Comparison of ENCODE assay signal across 25 cellular contexts in genomic region chr18:60965856-60966255, GRCh38.
"Had no signal": no experiment of that assay in that cellular context is flagged by ENCODE, and none has a peak within 500 bp of the region (broad histone marks: within the 10 kb centered on the region; RNA-seq: fewer than 3 reads in every experiment).

No MANE protein-coding gene starts in this region.

- H3K79me2 ChIP-seq: hepatocyte had no signal

- DNase-seq: activated CD4-positive, alpha-beta T cell treated with anti-CD3 and anti-CD28 coated beads for 4 hours; activated CD4-positive, alpha-beta T cell treated with anti-CD3 and anti-CD28 coated beads, Interleukin-2, amount 50 U/mL, for 4 hours; activated effector memory CD4-positive, alpha-beta T cell treated with Interleukin-2 at 50 U/mL for 16 hours; activated naive CD4-positive, alpha-beta T cell treated with Interleukin-2 at 50 U/mL for 16 hours; anterior cingulate cortex; body of pancreas; cortex of kidney; esophagus squamous epithelium; islet precursor cell; left ventricle myocardium inferior; mesendoderm; natural killer cell; pancreas; psoas muscle; spleen; stimulated activated naive CD4-positive, alpha-beta T cell; T-helper 9 cell had no signal

- H3K4me2 ChIP-seq: hepatocyte had no signal

- H3K4me3 Mint-ChIP-seq: activated naive CD8-positive, alpha-beta T cell; natural killer cell had no signal

- H3K27me3 Mint-ChIP-seq: activated naive CD8-positive, alpha-beta T cell had no signal

- H2AFZ ChIP-seq: hepatocyte had no signal

- H3K9me3 ChIP-seq: body of pancreas, esophagus squamous epithelium, left ventricle myocardium inferior, pancreas, psoas muscle, right atrium auricular region, suprapubic skin, tibial nerve had no signal

- H3K27ac ChIP-seq: body of pancreas, epithelial cell of prostate, esophagus squamous epithelium, hepatocyte, left ventricle myocardium inferior, pancreas, psoas muscle, right atrium auricular region, spleen, suprapubic skin, tibial nerve, VCaP had no signal

- H3K4me3 ChIP-seq: body of pancreas, esophagus squamous epithelium, hepatocyte, left ventricle myocardium inferior, lung, pancreas, psoas muscle, right atrium auricular region, spleen, suprapubic skin, tibial nerve had no signal

- H3K27me3 ChIP-seq: body of pancreas, esophagus squamous epithelium, hepatocyte, pancreas, right atrium auricular region, spleen, suprapubic skin, tibial nerve had no signal

- H3K36me3 ChIP-seq: esophagus squamous epithelium, left ventricle myocardium inferior, pancreas, right atrium auricular region, spleen, suprapubic skin, tibial nerve had no signal

- H3K36me3 Mint-ChIP-seq: activated naive CD8-positive, alpha-beta T cell had no signal

- H3K4me1 ChIP-seq: body of pancreas, esophagus squamous epithelium, pancreas, psoas muscle, right atrium auricular region, spleen, suprapubic skin, tibial nerve had no signal

- H3K4me1 Mint-ChIP-seq: natural killer cell had no signal

- H3K27ac Mint-ChIP-seq: activated naive CD8-positive, alpha-beta T cell; natural killer cell had no signal
